Comparison of ENCODE assay signal across 8 cellular contexts in genomic region chr17:57257911-57258885, GRCh38. TPM values are rescaled to one million over a fixed set of nuclear protein-coding genes. Genes with fewer than 3 reads are reported as not detected.
DNase-seq lines count a peak whose midpoint lies in the region; ATAC-seq, FAIRE-seq and TF ChIP-seq lines count a peak whose summit lies in the region.

No MANE protein-coding gene starts in this region.

- H2AFZ ChIP-seq in HepG2 (ENCODE audit: low read length), result no peak overlapping the region

- no peak for TF ChIP-seq RAD21 in HepG2 (CRISPR knock-in tag; IDR thresholded peaks at IDR 0.05)

- no peaks in the 10 kb centered on the region for H3K27me3 ChIP-seq in CD4-positive, alpha-beta T cell (ENCODE audit: control insufficient read depth, insufficient read depth, low read length)
- peaks cover 23% of the 10 kb centered on the region for H3K27me3 ChIP-seq in HUES64 (ENCODE audit: insufficient read depth, low read length)
- H3K27me3 ChIP-seq in HepG2 (ENCODE audit: control insufficient read depth in 1 of 2, insufficient read depth in 2 of 2, low read length in 2 of 2), result no peaks in the 10 kb centered on the region
- H3K27me3 ChIP-seq in thyroid gland, result no peaks in the 10 kb centered on the region

- intact Hi-C loops in CD4-positive, alpha-beta T cell (cut with DNase I, micrococcal nuclease), result loop anchor here (1.0 to 10.0 kb wide), 9 partner anchors 15 to 1897 kb away; partner anchors contain the start of genes MRPS23 (in 1 of the 2), PRR11 (in 1 of the 2), SKA2 (in 1 of the 2) and SRSF1 (in 1 of the 2)
- intact Hi-C loops in HepG2 (cut with micrococcal nuclease; ENCODE audit: unreplicated experiment) (no loop called here), thyroid gland (cut with DNase I) (no loop called here)

- CTCF ChIA-PET in CD4-positive, alpha-beta T cell (lab: Charles Lee), result interaction anchor here (1.0 to 8.3 kb wide), 2 partner anchors 12 to 15 kb away, joined by 3 to 79 read pairs; no protein-coding TSS in a partner anchor
- CTCF ChIA-PET in HepG2 (lab: Yijun Ruan, JAX; ENCODE audit: low intra/inter-chr PET ratio, low total read pairs), result no interaction called here

- H3K4me1 Mint-ChIP-seq in CD4-positive, alpha-beta T cell (ENCODE audit: low read depth), result peaks cover 70% of the 10 kb centered on the region

- TF ChIP-seq CTCF in CD4-positive, alpha-beta T cell (IDR thresholded peaks at IDR 0.05), result no peak
- TF ChIP-seq CTCF in astrocyte of the cerebellum (IDR thresholded peaks at IDR 0.05; ENCODE audit: low read depth, low read length, missing control alignments), result no peak
- TF ChIP-seq CTCF in HepG2 (CRISPR knock-in tag; IDR thresholded peaks at IDR 0.05), result no peak
- no peak for TF ChIP-seq CTCF in thyroid gland (IDR thresholded peaks at IDR 0.05)

- no peak for DNase-seq in CD4-positive, alpha-beta T cell
- no peak for DNase-seq in astrocyte of the cerebellum (ENCODE audit: low read depth)
- peak; percentile 39 for DNase-seq in HepG2 (ENCODE audit: low spot score)
- DNase-seq in thyroid gland, result no peak
- DNase-seq in activated CD4-positive, alpha-beta T cell treated with anti-CD3 and anti-CD28 coated beads for 48 hours, result no peak

- no peak for TF ChIP-seq EP300 in HepG2 (IDR thresholded peaks at IDR 0.05; ENCODE audit: low read depth in 2 of 2, low read length in 2 of 2)
- no peak; the same call in 1 of the 2 replicates for TF ChIP-seq EP300 in HepG2 (CRISPR knock-in tag; IDR thresholded peaks at IDR 0.05; ENCODE audit: borderline replicate concordance)

- H3K4me3 ChIP-seq in HUES64 (ENCODE audit: low read length) (peak overlapping the region; percentile 71), astrocyte of the cerebellum (ENCODE audit: low read depth, low read length) (peak overlapping the region; percentile 61), HepG2 (replicated peaks in 1 of 3; ENCODE audit: insufficient read depth in 1 of 3, low read depth in 2 of 3, low read length in 3 of 3) (peak overlapping the region; percentile 75 to 95 (median 79)), thyroid gland (replicated peaks in 1 of 3) (peak overlapping the region in 2 of 3 donors; percentile 66 to 94)

- no peak for TF ChIP-seq POLR2A in HepG2 (IDR thresholded peaks at IDR 0.05; ENCODE audit: insufficient read depth in 1 of 2, low read depth in 2 of 2, low read length in 2 of 2)
- TF ChIP-seq POLR2A in thyroid gland (IDR thresholded peaks at IDR 0.05), result peak in 1 of 2 donors; percentile 7

- 7% methylated on average over 19 of the region's 22 CpGs for WGBS in HUES64
- WGBS in HepG2 (ENCODE audit: low lambda C conversion rate), result 18% methylated on average over 22 of the region's 22 CpGs
- 18% methylated on average over 20 to 22 of the region's 22 CpGs for WGBS in thyroid gland, 2 donors

- H3K79me2 ChIP-seq in HepG2 (ENCODE audit: insufficient read depth, low read length), result peaks cover 59% of the 10 kb centered on the region

- no peak overlapping the region for H3K27ac ChIP-seq in CD4-positive, alpha-beta T cell (ENCODE audit: low read depth, low read length)
- peak overlapping the region; percentile 70 for H3K27ac ChIP-seq in HUES64 (ENCODE audit: low read depth, low read length)
- peak overlapping the region; percentile 63 for H3K27ac ChIP-seq in HepG2 (ENCODE audit: extremely low read length, insufficient read depth, low read length)
- peak overlapping the region in 2 of 3 donors; percentile 95 to 99 for H3K27ac ChIP-seq in thyroid gland

- H3K4me1 ChIP-seq in HUES64 (ENCODE audit: insufficient read depth, low read length), result peaks cover 44% of the 10 kb centered on the region
- H3K4me1 ChIP-seq in HepG2 (ENCODE audit: insufficient read depth, low read length), result peaks cover 74% of the 10 kb centered on the region
- H3K4me1 ChIP-seq in thyroid gland, result peaks cover 22 to 31% of the 10 kb centered on the region in 2 donors

- H3K27ac Mint-ChIP-seq in CD4-positive, alpha-beta T cell, result peak overlapping the region; percentile 98

- FAIRE-seq in HepG2 (lab: Jason Lieb, UNC), result no peak

- no peak for ATAC-seq in CD4-positive, alpha-beta T cell (ENCODE audit: poor library complexity)
- ATAC-seq in HepG2 (peak; percentile 10; the same call in 1 of the 3 replicates), HG02678 (IDR thresholded peaks at IDR 0.05; ENCODE audit: unreplicated experiment) (no peak), HG03108 (IDR thresholded peaks at IDR 0.05; ENCODE audit: unreplicated experiment) (no peak)

- in situ Hi-C loops in astrocyte of the cerebellum (cut with HindIII; ENCODE audit: low sequenced_read_pairs) (no loop called here), HepG2 (cut with HindIII; ENCODE audit: extremely low pct_ligation_motif_present, low pct_unique_long_range_greater_than_20kb) (no loop called here)

- H3K9me3 ChIP-seq in CD4-positive, alpha-beta T cell (ENCODE audit: control insufficient read depth, low read length), result no peaks in the 10 kb centered on the region
- H3K9me3 ChIP-seq in HUES64 (ENCODE audit: insufficient read depth, low read depth, low read length) (no peaks in the 10 kb centered on the region), HepG2 (ENCODE audit: low read length) (no peaks in the 10 kb centered on the region), thyroid gland (no peaks in the 10 kb centered on the region)

- H3K4me2 ChIP-seq in HepG2 (ENCODE audit: low read depth, low read length), result peak overlapping the region; percentile 94

- no peaks in the 10 kb centered on the region for H4K20me1 ChIP-seq in HepG2 (ENCODE audit: insufficient read depth, low read length)

- no TSS peak for BruUV-seq in HepG2 (replicated peaks; lab: Mats Ljungman, UMichigan)

- no peaks in the 10 kb centered on the region for H3K27me3 Mint-ChIP-seq in CD4-positive, alpha-beta T cell

- H3K4me3 Mint-ChIP-seq in CD4-positive, alpha-beta T cell, result peak overlapping the region; percentile 99

- POLR2A ChIA-PET in CD4-positive, alpha-beta T cell (lab: Charles Lee), result interaction anchor here (0.7 to 2.2 kb wide), 10 partner anchors 13 to 592 kb away, joined by 3 to 9 read pairs (median 4); partner anchors contain the start of genes AKAP1 and MRPS23
- POLR2A ChIA-PET in HepG2 (lab: Yijun Ruan, JAX), result interaction anchor here (1.0 to 2.7 kb wide), 8 partner anchors 9 to 303 kb away, joined by 3 to 20 read pairs (median 6); no protein-coding TSS in a partner anchor

- peaks cover 70% of the 10 kb centered on the region for H3K36me3 Mint-ChIP-seq in CD4-positive, alpha-beta T cell (ENCODE audit: low read depth)

- H3K9me3 Mint-ChIP-seq in CD4-positive, alpha-beta T cell, result no peaks in the 10 kb centered on the region

- H3K36me3 ChIP-seq in HUES64 (ENCODE audit: insufficient read depth, low read length), result peaks cover 29% of the 10 kb centered on the region
- H3K36me3 ChIP-seq in HepG2 (replicated peaks in 1 of 2; ENCODE audit: control insufficient read depth in 1 of 2, insufficient read depth in 2 of 2, low read length in 2 of 2), result peaks cover 9 to 34% of the 10 kb centered on the region in 2 experiments
- peaks cover 0 to 6% of the 10 kb centered on the region in 2 donors for H3K36me3 ChIP-seq in thyroid gland

- H3K9ac ChIP-seq in HUES64 (ENCODE audit: low read depth, low read length), result peak overlapping the region; percentile 70
- peak overlapping the region; percentile 79 for H3K9ac ChIP-seq in HepG2 (ENCODE audit: insufficient read depth, low read depth, low read length)

TF ChIP-seq in HepG2, 621 proteins besides CTCF, POLR2A, EP300 and RAD21 (continues in another document):
- TF ChIP-seq HOXA7 (CRISPR knock-in tag; IDR thresholded peaks at IDR 0.05), result no peak
- no peak for TF ChIP-seq BHLHE40 (IDR thresholded peaks at IDR 0.05; ENCODE audit: low read length)
- no peak for TF ChIP-seq ZNF614 (CRISPR knock-in tag; IDR thresholded peaks at IDR 0.05; ENCODE audit: borderline replicate concordance)
- no peak for TF ChIP-seq ZNF460 (CRISPR knock-in tag; IDR thresholded peaks at IDR 0.05; ENCODE audit: borderline replicate concordance)
- TF ChIP-seq RFX1 (IDR thresholded peaks at IDR 0.05), result no peak
- TF ChIP-seq ZKSCAN5 (CRISPR knock-in tag; IDR thresholded peaks at IDR 0.05), result no peak
- peak; percentile 48; the same call in 1 of the 2 replicates for TF ChIP-seq ZFP90 (CRISPR knock-in tag; IDR thresholded peaks at IDR 0.05; ENCODE audit: borderline replicate concordance)
- TF ChIP-seq SSRP1 (CRISPR knock-in tag; IDR thresholded peaks at IDR 0.05), result no peak
- TF ChIP-seq ZNF563 (CRISPR knock-in tag; IDR thresholded peaks at IDR 0.05), result no peak
- TF ChIP-seq, protein P1, sequence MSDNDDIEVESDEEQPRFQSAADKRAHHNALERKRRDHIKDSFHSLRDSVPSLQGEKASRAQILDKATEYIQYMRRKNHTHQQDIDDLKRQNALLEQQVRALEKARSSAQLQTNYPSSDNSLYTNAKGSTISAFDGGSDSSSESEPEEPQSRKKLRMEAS (IDR thresholded peaks at IDR 0.05), result peak; percentile 26; the same call in 1 of the 2 replicates
- no peak for TF ChIP-seq TAF15 (IDR thresholded peaks at IDR 0.05; ENCODE audit: low read depth, low read length, poor library complexity, severe bottlenecking)

RNA-seq across cellular contexts. Expression of gene MSI2, which starts 1.9 kb away (rescaled TPM):
- 100 to 1,000 TPM; 129 to 132 TPM for total RNA-seq in CD4-positive, alpha-beta T cell
- polyA plus RNA-seq in HUES64 (2013, experiment 1 of 2), result 30.7 TPM
- 36.8 TPM for polyA plus RNA-seq in HUES64 (2013, experiment 2 of 2)
- 68.1 and 78.4 TPM in 2 replicates for total RNA-seq in HepG2 (2016; rRNA removed; fragmentation: Illumina TruSeq; extraction: Trizol)
- total RNA-seq in HepG2 (2016; cell fraction: cytosol; rRNA removed; fragmentation: Illumina TruSeq; extraction: Trizol; ENCODE audit: low read depth), result 20.7 and 27.5 TPM in 2 replicates
- total RNA-seq in HepG2 (2016; cell fraction: insoluble cytoplasmic fraction; rRNA removed; fragmentation: Illumina TruSeq; extraction: Trizol), result 63.6 and 75.1 TPM in 2 replicates
- 46.0 and 48.0 TPM in 2 replicates for total RNA-seq in HepG2 (2016; cell fraction: membrane; rRNA removed; fragmentation: Illumina TruSeq; extraction: Trizol)
- 99.8 and 106 TPM in 2 replicates for total RNA-seq in HepG2 (2016; cell fraction: nucleus; rRNA removed; fragmentation: Illumina TruSeq; extraction: Trizol)
- polyA plus RNA-seq in HepG2 (2011; rRNA removed), result 71.5 and 77.5 TPM in 2 replicates
- 46.4 and 63.8 TPM in 2 replicates for polyA plus RNA-seq in HepG2 (2011; cell fraction: cytosol; rRNA removed)
- 160 and 214 TPM in 2 replicates for polyA plus RNA-seq in HepG2 (2011; cell fraction: nucleus; rRNA removed)
- polyA plus RNA-seq in HepG2 (2012), result 58.9 and 61.5 TPM in 2 replicates
- polyA plus RNA-seq in HepG2 (2016; cell fraction: cytosol; fragmentation: Illumina TruSeq; extraction: Trizol; ENCODE audit: low read depth), result 44.4 and 51.3 TPM in 2 replicates
- 65.9 and 71.3 TPM in 2 replicates for polyA plus RNA-seq in HepG2 (2016; cell fraction: insoluble cytoplasmic fraction; fragmentation: Illumina TruSeq; extraction: Trizol; ENCODE audit: low read depth)
- 51.0 and 55.4 TPM in 2 replicates for polyA plus RNA-seq in HepG2 (2016; cell fraction: membrane; fragmentation: Illumina TruSeq; extraction: Trizol; ENCODE audit: low read depth)
- polyA plus RNA-seq in HepG2 (2016; cell fraction: nucleus; fragmentation: Illumina TruSeq; extraction: Trizol; ENCODE audit: insufficient read depth, low read depth), result 80.0 and 84.1 TPM in 2 replicates
- 123 and 154 TPM in 2 replicates for polyA minus RNA-seq in HepG2 (2011; rRNA and poly(A)+ RNA removed; ENCODE audit: low replicate concordance)
- polyA minus RNA-seq in HepG2 (2011; cell fraction: cytosol; rRNA and poly(A)+ RNA removed), result 38.9 and 41.5 TPM in 2 replicates
- polyA minus RNA-seq in HepG2 (2011; cell fraction: nucleus; rRNA and poly(A)+ RNA removed), result 157 and 171 TPM in 2 replicates
- total RNA-seq in thyroid gland, result 100 to 1,000 TPM in 1 of 4 donors, 10 to 100 TPM in 3; 60.7 to 101 (median 70.9) TPM

Comparison
In these comparisons a context has a peak if more than half of its experiments do, and no peak if none do; other contexts are left out.
1. intact Hi-C loops: an anchor here in CD4-positive, alpha-beta T cell (1.0 to 10.0 kb wide); none called in HepG2 and thyroid gland.